In genomic region chr17:48101012-48101720, GRCh38 we compare ENCODE assay signal across 1 cellular context.
TF ChIP-seq lines count a peak whose summit lies in the region.

TSS of gene CBX1 (minus strand) at chr17:48101478. CDS start at chr17:48077004, 24,474 bp downstream.

TF ChIP-seq in HepG2, 621 proteins besides CTCF, POLR2A, EP300 and RAD21 (continued from another document and continues in another):
- TF ChIP-seq PRDM15 (CRISPR knock-in tag; IDR thresholded peaks at IDR 0.05) (0 out of 2 replicates have a peak, but pooled peaks have one; percentile 28), ZNF121 (CRISPR knock-in tag; IDR thresholded peaks at IDR 0.05) (peak; percentile 59; the same call in 1 of the 2 replicates), PTBP1 (IDR thresholded peaks at IDR 0.05; ENCODE audit: low read depth, low read length, poor library complexity, severe bottlenecking) (peak; percentile 22), ZSCAN22 (CRISPR knock-in tag; IDR thresholded peaks at IDR 0.05) (no peak), SP140L (CRISPR knock-in tag; IDR thresholded peaks at IDR 0.05; ENCODE audit: borderline replicate concordance) (no peak), TGIF2 (CRISPR knock-in tag; IDR thresholded peaks at IDR 0.05) (peak; percentile 26; the same call in 1 of the 2 replicates), ZBTB7B (CRISPR knock-in tag; IDR thresholded peaks at IDR 0.05) (peak; percentile 48), HNF4G (IDR thresholded peaks at IDR 0.05; ENCODE audit: borderline replicate concordance, low read depth, low read length) (no peak), HNF4G (CRISPR knock-in tag; IDR thresholded peaks at IDR 0.05; ENCODE audit: borderline replicate concordance, low read depth) (no peak), PCBP1 (IDR thresholded peaks at IDR 0.05; ENCODE audit: borderline replicate concordance, low read depth, low read length) (no peak; the same call in 1 of the 2 replicates), ATF5 (CRISPR knock-in tag; IDR thresholded peaks at IDR 0.05; ENCODE audit: low read depth) (no peak; the same call in 1 of the 2 replicates), MAFF (IDR thresholded peaks at IDR 0.05; ENCODE audit: low read depth, low read length) (no peak), HOXA5 (CRISPR knock-in tag; IDR thresholded peaks at IDR 0.05) (peak; percentile 63; the same call in 1 of the 2 replicates), SSRP1 (CRISPR knock-in tag; IDR thresholded peaks at IDR 0.05) (peak; percentile 29; the same call in 1 of the 2 replicates), ZSCAN25 (CRISPR knock-in tag; IDR thresholded peaks at IDR 0.05) (peak; percentile 68; the same call in 1 of the 2 replicates), ZNF841 (CRISPR knock-in tag; IDR thresholded peaks at IDR 0.05; ENCODE audit: borderline replicate concordance) (no peak), ZBTB46 (CRISPR knock-in tag; IDR thresholded peaks at IDR 0.05; ENCODE audit: borderline replicate concordance) (no peak), FIP1L1 (IDR thresholded peaks at IDR 0.05; ENCODE audit: borderline replicate concordance, insufficient read depth, low read depth, low read length) (no peak; the same call in 1 of the 2 replicates), ZSCAN20 (CRISPR knock-in tag; IDR thresholded peaks at IDR 0.05; ENCODE audit: borderline replicate concordance) (peak; percentile 36; the same call in 1 of the 2 replicates), HDAC6 (IDR thresholded peaks at IDR 0.05; ENCODE audit: low read depth, low read length) (no peak), ZBTB4 (CRISPR knock-in tag; IDR thresholded peaks at IDR 0.05; ENCODE audit: borderline replicate concordance) (no peak), ZNF776 (CRISPR knock-in tag; IDR thresholded peaks at IDR 0.05) (peak; percentile 90; the same call in 1 of the 2 replicates), LBX2 (CRISPR knock-in tag; IDR thresholded peaks at IDR 0.05; ENCODE audit: borderline replicate concordance) (no peak; the same call in 1 of the 2 replicates), SRY (CRISPR knock-in tag; IDR thresholded peaks at IDR 0.05) (peak; percentile 97), CENPBD1 (CRISPR knock-in tag; IDR thresholded peaks at IDR 0.05; ENCODE audit: borderline replicate concordance, low read depth) (no peak), ZNF142 (CRISPR knock-in tag; IDR thresholded peaks at IDR 0.05) (peak; percentile 77; the same call in 1 of the 2 replicates), MAZ (IDR thresholded peaks at IDR 0.05; ENCODE audit: borderline replicate concordance, low read depth, low read length) (0 out of 2 replicates have a peak, but pooled peaks have one; percentile 63), MAZ (CRISPR knock-in tag; IDR thresholded peaks at IDR 0.05; ENCODE audit: low read depth) (peak; percentile 97), ZNF503 (CRISPR knock-in tag; IDR thresholded peaks at IDR 0.05) (peak; percentile 21; the same call in 1 of the 2 replicates), CEBPZ (IDR thresholded peaks at IDR 0.05; ENCODE audit: low read length) (no peak), RXRA (CRISPR knock-in tag; IDR thresholded peaks at IDR 0.05) (peak; percentile 76)
